ENCODE assay signal across 8 cellular contexts in genomic region chr1:117841117-117841650, GRCh38.
"Had no signal": no experiment of that assay in that cellular context is flagged by ENCODE, and none has a peak within 500 bp of the region (broad histone marks: within the 10 kb centered on the region; RNA-seq: fewer than 3 reads in every experiment).

No MANE protein-coding gene starts in this region.

- H3K9me3 ChIP-seq: HAP-1 had no signal

- H3K27ac ChIP-seq: HL-60 had no signal

- H3K4me1 ChIP-seq: HAP-1 had no signal

- ATAC-seq: GM23338, HCT116 had no signal

- H3K27ac Mint-ChIP-seq: GM23338, IgD-negative memory B cell had no signal

- DNase-seq: H7, Kasumi-1, KG1 had no signal

- H3K4me3 ChIP-seq: GM23338, HAP-1 had no signal

- H3K4me1 Mint-ChIP-seq: IgD-negative memory B cell had no signal

- H3K36me3 ChIP-seq: HAP-1 had no signal

- H3K4me2 ChIP-seq: GM23338 had no signal

- H2AFZ ChIP-seq: GM23338 had no signal

- H3K9me3 Mint-ChIP-seq: GM23338 had no signal

- H3K27me3 Mint-ChIP-seq: IgD-negative memory B cell had no signal

- H3K4me3 Mint-ChIP-seq: GM23338, IgD-negative memory B cell had no signal
